20 cellular contexts compared by ENCODE assay signal in genomic region chr1:8677782-8678181, GRCh38.
"Had no signal": no experiment of that assay in that cellular context is flagged by ENCODE, and none has a peak within 500 bp of the region (broad histone marks: within the 10 kb centered on the region; RNA-seq: fewer than 3 reads in every experiment).

No MANE protein-coding gene starts in this region.

- H3K36me3 ChIP-seq: brain microvascular endothelial cell, lower lobe of right lung, right atrium auricular region, stomach, upper lobe of left lung had no signal

- H3K9me3 ChIP-seq: lower lobe of right lung, right atrium auricular region, stomach, testis, upper lobe of left lung had no signal

- H3K9me3 Mint-ChIP-seq: activated CD4-positive, alpha-beta memory T cell treated with anti-CD3 and anti-CD28 coated beads for 36 hours; activated naive CD8-positive, alpha-beta T cell treated with anti-CD3 and anti-CD28 coated beads, Interleukin-2, amount 10 ng/mL, durations not matched to agents 7 days and 5 days; activated T-helper 17 cell treated with anti-CD3 and anti-CD28 coated beads, Interleukin-2, amount 50 U/mL, for 72 hours; mesothelial cell of epicardium; neural crest cell; T-helper 1 cell treated with Interleukin-12 subunit alpha and Interleukin-12 subunit beta and Interleukin-4 antibody, amounts not matched to agents 30 μg/mL and 1 μg/mL, for 36 hours had no signal

- H3K4me3 ChIP-seq: lower lobe of right lung, right atrium auricular region, stomach, testis, upper lobe of left lung had no signal

- H3K36me3 Mint-ChIP-seq: activated CD4-positive, alpha-beta memory T cell treated with anti-CD3 and anti-CD28 coated beads for 36 hours; mesothelial cell of epicardium had no signal

- H3K27ac ChIP-seq: brain microvascular endothelial cell, lower lobe of right lung, right atrium auricular region, testis, upper lobe of left lung had no signal

- H3K4me1 ChIP-seq: testis had no signal

- DNase-seq: activated CD4-positive, alpha-beta memory T cell treated with anti-CD3 and anti-CD28 coated beads for 36 hours; activated naive CD4-positive, alpha-beta T cell treated with Interleukin-2 at 50 U/mL for 16 hours; activated naive CD8-positive, alpha-beta T cell treated with anti-CD3 and anti-CD28 coated beads, Interleukin-2, amount 10 ng/mL, durations not matched to agents 7 days and 5 days; activated T-cell treated with anti-CD3 and anti-CD28 coated beads, Interleukin-2, amount 50 U/mL, for 1 hour; brain microvascular endothelial cell; cortex of kidney; effector CD4-positive, alpha-beta T cell; hypothalamus; lower lobe of right lung; stimulated activated CD4-positive, alpha-beta T cell treated with anti-CD3 and anti-CD28 coated beads, Interleukin-15, amount 100 ng/mL, for 24 hours; stimulated activated CD4-positive, alpha-beta T cell treated with anti-CD3 and anti-CD28 coated beads, Interleukin-2, amount 100 ng/mL, for 48 hours; stomach; testis; upper lobe of left lung had no signal

- H3K27me3 ChIP-seq: brain microvascular endothelial cell, right atrium auricular region, stomach, testis, upper lobe of left lung had no signal

- H3K27me3 Mint-ChIP-seq: activated CD4-positive, alpha-beta memory T cell treated with anti-CD3 and anti-CD28 coated beads for 36 hours; activated naive CD8-positive, alpha-beta T cell treated with anti-CD3 and anti-CD28 coated beads, Interleukin-2, amount 10 ng/mL, durations not matched to agents 7 days and 5 days; activated T-helper 17 cell treated with anti-CD3 and anti-CD28 coated beads, Interleukin-2, amount 50 U/mL, for 72 hours had no signal

- H3K4me3 Mint-ChIP-seq: activated CD4-positive, alpha-beta memory T cell treated with anti-CD3 and anti-CD28 coated beads for 36 hours; activated naive CD8-positive, alpha-beta T cell treated with anti-CD3 and anti-CD28 coated beads, Interleukin-2, amount 10 ng/mL, durations not matched to agents 7 days and 5 days; activated T-helper 17 cell treated with anti-CD3 and anti-CD28 coated beads, Interleukin-2, amount 50 U/mL, for 72 hours; mesothelial cell of epicardium; neural crest cell; T-helper 1 cell treated with Interleukin-12 subunit alpha and Interleukin-12 subunit beta and Interleukin-4 antibody, amounts not matched to agents 30 μg/mL and 1 μg/mL, for 36 hours had no signal

- H3K27ac Mint-ChIP-seq: activated CD4-positive, alpha-beta memory T cell treated with anti-CD3 and anti-CD28 coated beads for 36 hours; activated naive CD8-positive, alpha-beta T cell treated with anti-CD3 and anti-CD28 coated beads, Interleukin-2, amount 10 ng/mL, durations not matched to agents 7 days and 5 days; activated T-helper 17 cell treated with anti-CD3 and anti-CD28 coated beads, Interleukin-2, amount 50 U/mL, for 72 hours; mesothelial cell of epicardium; T-helper 1 cell treated with Interleukin-12 subunit alpha and Interleukin-12 subunit beta and Interleukin-4 antibody, amounts not matched to agents 30 μg/mL and 1 μg/mL, for 36 hours had no signal

- ATAC-seq: activated T-helper 17 cell treated with anti-CD3 and anti-CD28 coated beads, Interleukin-2, amount 50 U/mL, for 72 hours; esophagus mucosa; lower lobe of right lung had no signal
